ENCODE assay signal across 9 cellular contexts in the genomic region with DNA sequence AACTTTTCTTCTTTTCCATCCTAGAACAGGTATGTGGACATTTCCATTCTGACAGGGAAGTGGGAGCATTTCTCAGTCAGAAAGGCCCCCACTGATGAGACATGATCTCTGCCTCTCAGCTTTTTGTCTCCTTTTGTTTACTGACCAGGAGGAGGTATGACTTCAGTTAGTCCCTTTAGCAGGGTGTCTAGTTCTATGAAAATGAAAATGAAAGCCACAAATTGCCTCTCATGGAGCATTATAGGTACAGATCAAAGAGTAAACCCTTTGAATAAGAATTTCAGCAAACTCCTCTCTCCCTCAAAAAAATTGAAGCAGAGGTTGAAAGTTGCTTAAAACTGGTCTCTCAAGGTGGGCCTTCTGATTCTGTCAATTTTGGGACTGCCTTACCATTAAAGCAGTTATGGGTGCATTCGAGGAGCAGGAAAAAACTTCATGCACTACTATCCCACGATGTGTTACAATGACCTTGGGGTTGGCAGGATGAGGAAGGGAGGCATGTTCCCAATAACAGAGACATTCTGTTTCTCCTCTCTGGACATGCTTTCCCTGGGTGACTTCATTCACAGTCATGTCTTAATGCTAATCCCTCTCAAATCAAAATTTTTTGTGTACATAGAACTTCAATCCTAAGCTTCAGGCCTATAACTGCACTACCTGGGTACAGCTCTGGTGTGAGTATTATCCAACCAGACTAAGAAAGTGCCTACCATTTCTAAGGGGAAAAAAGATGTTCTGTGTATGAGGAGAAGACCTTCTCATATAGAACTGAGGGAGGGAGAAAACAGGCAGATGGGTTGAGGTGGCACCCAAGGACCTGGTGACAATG. TPM values are rescaled to one million over a fixed set of nuclear protein-coding genes. Genes with fewer than 3 reads are reported as not detected.
DNase-seq lines count a peak whose midpoint lies in the region; ATAC-seq, FAIRE-seq and TF ChIP-seq lines count a peak whose summit lies in the region.
"Had no signal": no experiment of that assay in that cellular context is flagged by ENCODE, and none has a peak within 500 bp of the region (broad histone marks: within the 10 kb centered on the region; RNA-seq: fewer than 3 reads in every experiment).

No MANE protein-coding gene starts in this region.

- no peaks in the 10 kb centered on the region for H3K36me3 ChIP-seq in ACC112 (ENCODE audit: insufficient read depth, low read length)
- H3K36me3 ChIP-seq in GM12878 (ENCODE audit: control insufficient read depth in 2 of 2, insufficient read depth in 2 of 2, low read length in 1 of 2) = no peaks in the 10 kb centered on the region
- H3K36me3 ChIP-seq in PC-3 (ENCODE audit: low read depth, low read length) = no peaks in the 10 kb centered on the region
- H3K36me3 ChIP-seq: cardiac muscle cell had no signal

- H3K9me2 ChIP-seq in PC-3 (replicated peaks; ENCODE audit: low read length) = no peaks in the 10 kb centered on the region

- no peaks in the 10 kb centered on the region for H3K79me2 ChIP-seq in ACC112 (ENCODE audit: control insufficient read depth, insufficient read depth, low read length, unreplicated experiment)
- H3K79me2 ChIP-seq in GM12878 (ENCODE audit: control insufficient read depth, insufficient read depth, low read length) = no peaks in the 10 kb centered on the region
- H3K79me2 ChIP-seq in PC-3 (ENCODE audit: low read length) = no peaks in the 10 kb centered on the region

- H3K4me3 ChIP-seq in ACC112 (ENCODE audit: low read depth, low read length) (peak overlapping the region; percentile 56), GM12878 (no peak overlapping the region), PC-3 (ENCODE audit: low read length) (no peak overlapping the region)
- H3K4me3 ChIP-seq: cardiac muscle cell had no signal

- H3K4me2 ChIP-seq in GM12878 (ENCODE audit: control insufficient read depth, insufficient read depth) = peak overlapping the region; percentile 73
- H3K4me2 ChIP-seq in PC-3 (ENCODE audit: low read length) = no peak overlapping the region

- POLR2A ChIA-PET in GM12878 (lab: Charles Lee) (no interaction called here), PC-3 (lab: Charles Lee; ENCODE audit: unreplicated experiment) (interaction anchor here (0.7 kb wide), 1 partner anchor 105 kb away, joined by 3 read pairs; no protein-coding TSS in a partner anchor)
- POLR2A ChIA-PET in naive thymus-derived CD8-positive, alpha-beta T cell (lab: Charles Lee) = no interaction called here

- TF ChIP-seq POLR2A in GM12878 (IDR thresholded peaks at IDR 0.05; ENCODE audit: low read depth, low read length) = no peak

- TF ChIP-seq EP300 in GM12878 (IDR thresholded peaks at IDR 0.05; ENCODE audit: borderline replicate concordance in 1 of 2, control insufficient read depth in 1 of 2, low read depth in 2 of 2, low read length in 2 of 2) = no peak

- H4K20me1 ChIP-seq in GM12878 (ENCODE audit: control insufficient read depth, insufficient read depth) = no peaks in the 10 kb centered on the region
- no peaks in the 10 kb centered on the region for H4K20me1 ChIP-seq in PC-3 (ENCODE audit: low read length)

- BruUV-seq in GM12878 (replicated peaks; lab: Mats Ljungman, UMichigan) (no TSS peak), PC-3 (replicated peaks; lab: Mats Ljungman, UMichigan) (no TSS peak)

- RAD21 ChIA-PET in GM12878 (lab: Charles Lee; ENCODE audit: unreplicated experiment) = no interaction called here

- H3K9me3 ChIP-seq in GM12878 (replicated peaks; ENCODE audit: control insufficient read depth, insufficient read depth, low read length) (no peaks in the 10 kb centered on the region), PC-3 (ENCODE audit: low read length) (no peaks in the 10 kb centered on the region)

- peak overlapping the region; percentile 36 to 91 (median 78) for H3K27ac Mint-ChIP-seq in naive thymus-derived CD8-positive, alpha-beta T cell

- H3K27ac ChIP-seq in ACC112 (ENCODE audit: low read depth, low read length) (no peak overlapping the region), GM12878 (ENCODE audit: control insufficient read depth, insufficient read depth) (no peak overlapping the region), PC-3 (ENCODE audit: low read length) (no peak overlapping the region)
- H3K27ac ChIP-seq: cardiac muscle cell had no signal

- no peaks in the 10 kb centered on the region for H3F3A ChIP-seq in PC-3 (ENCODE audit: low read length, unreplicated experiment)

- no peak for TF ChIP-seq CTCF in GM12878 (IDR thresholded peaks at IDR 0.05 in 2 of 3, conservative IDR thresholded peaks at IDR 0.05 in 1 of 3; ENCODE audit: control insufficient read depth in 2 of 3, extremely low read depth in 1 of 3, insufficient read depth in 1 of 3, low read depth in 3 of 3, low read length in 3 of 3)
- no peak for TF ChIP-seq CTCF in PC-3 (conservative IDR thresholded peaks at IDR 0.05; ENCODE audit: low read depth, low read length)

- H3K4me3 Mint-ChIP-seq in naive thymus-derived CD8-positive, alpha-beta T cell = peak overlapping the region; percentile 36 to 69 (median 56)

- H3K36me3 Mint-ChIP-seq in naive thymus-derived CD8-positive, alpha-beta T cell = no peaks in the 10 kb centered on the region

- peaks cover 5 to 18% (median 16%) of the 10 kb centered on the region in 4 donors for H3K4me1 Mint-ChIP-seq in naive thymus-derived CD8-positive, alpha-beta T cell

- DNase-seq in GM12878 (ENCODE audit: low read depth, low spot score) (peak; percentile 36), NCI-H524 (lab: John Stamatoyannopoulos, UW) (no peak), PC-3 (no peak), foreskin melanocyte (no peak)
- DNase-seq in naive thymus-derived CD8-positive, alpha-beta T cell = peak in 4 of 10 donors; percentile 1 to 33 (median 26)

- CTCF ChIA-PET in GM12878 (lab: Yijun Ruan, JAX) = interaction anchor here (0.6 to 1.1 kb wide), 2 partner anchors 378 to 382 kb away, joined by 3 to 5 read pairs; no protein-coding TSS in a partner anchor
- CTCF ChIA-PET in PC-3 (lab: Charles Lee) = no interaction called here

- in situ Hi-C loops in GM12878 (cut with MboI) = no loop called here

- no peak for TF ChIP-seq RAD21 in GM12878 (IDR thresholded peaks at IDR 0.05; ENCODE audit: insufficient read depth, low read depth, low read length)

- 28% methylated on average over 2 of the region's 2 CpGs for WGBS in GM12878 (ENCODE audit: insufficient coverage, insufficient replicate concordance, low lambda C conversion rate, missing lambda C conversion rate)

- SMC1A ChIA-PET in GM12878 (lab: Charles Lee; ENCODE audit: uncharacterized antibody, unreplicated experiment) = interaction anchor here (0.6 to 1.1 kb wide), 2 partner anchors 9 to 60 kb away, joined by 3 read pairs; no protein-coding TSS in a partner anchor

- H3K27me3 ChIP-seq in ACC112 (ENCODE audit: insufficient read depth, low read length) (no peaks in the 10 kb centered on the region), GM12878 (replicated peaks in 1 of 2; ENCODE audit: control insufficient read depth in 2 of 2, insufficient read depth in 2 of 2, low read length in 1 of 2) (no peaks in the 10 kb centered on the region; a peak in 1 of 4 replicates), PC-3 (ENCODE audit: low read length) (no peaks in the 10 kb centered on the region)
- H3K27me3 ChIP-seq: cardiac muscle cell had no signal

- intact Hi-C loops in GM12878 (cut with micrococcal nuclease; ENCODE audit: unreplicated experiment) (no loop called here), PC-3 (cut with micrococcal nuclease) (no loop called here)

- FAIRE-seq in GM12878 (lab: Jason Lieb, UNC) = peak; percentile 88

- peaks cover 18% of the 10 kb centered on the region for H3K4me1 ChIP-seq in ACC112 (ENCODE audit: control insufficient read depth, insufficient read depth, low read length, unreplicated experiment)
- H3K4me1 ChIP-seq in GM12878 (ENCODE audit: control insufficient read depth, insufficient read depth, low read length) = peaks cover 11% of the 10 kb centered on the region; the same call in 1 of the 2 replicates
- no peaks in the 10 kb centered on the region for H3K4me1 ChIP-seq in PC-3 (ENCODE audit: insufficient read depth, low read length)

- no peaks in the 10 kb centered on the region for H3K9me3 Mint-ChIP-seq in naive thymus-derived CD8-positive, alpha-beta T cell

- H2AFZ ChIP-seq in ACC112 (ENCODE audit: low read length, unreplicated experiment) (peak overlapping the region; percentile 44), GM12878 (ENCODE audit: control insufficient read depth, low read depth, low read length) (peak overlapping the region; percentile 73), PC-3 (ENCODE audit: low read length) (no peak overlapping the region)

- H3K9ac ChIP-seq in GM12878 (ENCODE audit: control insufficient read depth, insufficient read depth, low read length) (no peak overlapping the region), PC-3 (ENCODE audit: low read length) (no peak overlapping the region)

- peaks cover 0 to 4% (median 0%) of the 10 kb centered on the region in 5 donors for H3K27me3 Mint-ChIP-seq in naive thymus-derived CD8-positive, alpha-beta T cell

- peak; percentile 98 for ATAC-seq in GM19324 (IDR thresholded peaks at IDR 0.05; ENCODE audit: low FRiP score, unreplicated experiment)
- ATAC-seq in HG03280 (IDR thresholded peaks at IDR 0.05; ENCODE audit: unreplicated experiment) = peak; percentile 95
- peak; percentile 97 for ATAC-seq in GM12878
- ATAC-seq in naive thymus-derived CD8-positive, alpha-beta T cell = peak; percentile 57 to 79
- ATAC-seq in PC-3 = no peak

TF ChIP-seq in GM12878, 131 proteins besides CTCF, POLR2A, EP300 and RAD21 (continues in another document):
- TF ChIP-seq ETV6 (conservative IDR thresholded peaks at IDR 0.05 in 1 of 2, IDR thresholded peaks at IDR 0.05 in 1 of 2; ENCODE audit: borderline replicate concordance in 1 of 2, low read depth in 1 of 2) = no peak
- TF ChIP-seq KDM1A (IDR thresholded peaks at IDR 0.05; ENCODE audit: borderline replicate concordance) = no peak

RNA-seq across cellular contexts. Expression of gene TBC1D23, which starts 50.6 kb away (rescaled TPM):
- total RNA-seq in GM12878 (2013; cell fraction: nucleolus; rRNA removed) = 62.7 and 72.1 TPM in 2 replicates
- 16.0 and 20.0 TPM in 2 replicates for total RNA-seq in GM12878 (2014; rRNA removed)
- 18.6 and 19.4 TPM in 2 replicates for total RNA-seq in GM12878 (2014; rRNA removed; fragmentation: Illumina TruSeq; extraction: Trizol)
- total RNA-seq in GM12878 (2021) = 17.0 and 18.1 TPM in 2 replicates
- polyA plus RNA-seq in GM12878 (2011; ENCODE audit: low read depth) = 8.5 TPM
- polyA plus RNA-seq in GM12878 (2011; rRNA removed) = 22.8 and 36.0 TPM in 2 replicates
- polyA plus RNA-seq in GM12878 (2011; cell fraction: cytosol; rRNA removed) = 7.4 and 7.8 TPM in 2 replicates
- 12.8 and 14.9 TPM in 2 replicates for polyA plus RNA-seq in GM12878 (2011; cell fraction: nucleus; rRNA removed)
- 10.6 and 13.0 TPM in 2 replicates for polyA plus RNA-seq in GM12878 (2012)
- 12.6 and 15.5 TPM in 2 replicates for polyA plus RNA-seq in GM12878 (2014; fragmentation: Illumina TruSeq; extraction: Trizol)
- 10 to 100 TPM; 13.5 to 16.2 TPM for polyA plus RNA-seq in GM12878 (2014; fragmentation: Nextera tagmentation; extraction: Ambion mirVana)
- 8.2 and 9.8 TPM in 2 replicates for polyA plus RNA-seq in GM12878 (2014; rRNA removed)
- 10 to 100 TPM; 20.6 to 23.2 TPM for polyA plus RNA-seq in GM12878 (2016; fragmentation: Nextera tagmentation; extraction: Ambion mirVana)
- polyA minus RNA-seq in GM12878 (2011; rRNA and poly(A)+ RNA removed) = 13.8 and 39.4 TPM in 2 replicates
- 5.5 and 8.2 TPM in 2 replicates for polyA minus RNA-seq in GM12878 (2011; cell fraction: cytosol; rRNA and poly(A)+ RNA removed)
- 12.9 and 15.3 TPM in 2 replicates for polyA minus RNA-seq in GM12878 (2011; cell fraction: nucleus; rRNA and poly(A)+ RNA removed)
- 10 to 100 TPM; 34.7 to 35.9 TPM for total RNA-seq in naive thymus-derived CD8-positive, alpha-beta T cell
- 10 to 100 TPM; 12.7 to 17.1 (median 16.1) TPM for polyA plus RNA-seq in naive thymus-derived CD8-positive, alpha-beta T cell
- 25.6 and 37.9 TPM in 2 replicates for total RNA-seq in PC-3 (2014; rRNA removed)
